11 cellular contexts compared by ENCODE assay signal in the genomic region with DNA sequence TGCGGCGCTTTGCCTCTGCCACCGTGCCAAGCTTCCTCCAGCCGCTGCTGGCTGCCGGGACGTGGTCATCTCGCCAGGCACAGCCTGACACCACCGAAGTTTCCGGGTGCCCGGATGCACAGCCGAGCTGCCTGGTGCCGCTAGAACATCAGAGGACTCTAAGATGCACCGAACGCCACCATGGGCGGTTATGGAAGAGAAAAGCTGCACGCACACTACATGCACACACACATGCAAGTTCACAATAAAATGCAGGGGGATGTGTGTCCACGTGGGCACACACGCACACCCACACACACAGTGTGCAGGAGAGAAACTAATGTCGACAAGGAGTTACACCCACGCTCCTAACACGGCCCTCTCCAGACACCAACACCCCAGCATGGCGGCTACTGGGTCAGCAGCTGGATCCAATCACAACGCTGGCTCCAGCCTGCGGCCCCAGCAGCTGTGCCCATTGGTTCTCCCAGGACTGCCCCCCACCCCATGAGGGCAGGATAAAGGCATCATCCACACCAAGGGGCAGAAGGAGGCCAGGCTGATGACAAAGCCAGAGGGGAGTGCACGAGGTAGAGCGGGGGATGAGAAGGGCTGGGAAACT.
DNase-seq lines count a peak whose midpoint lies in the region; ATAC-seq and TF ChIP-seq lines count a peak whose summit lies in the region.
"Had no signal": no experiment of that assay in that cellular context is flagged by ENCODE, and none has a peak within 500 bp of the region (broad histone marks: within the 10 kb centered on the region; RNA-seq: fewer than 3 reads in every experiment).

No MANE protein-coding gene starts in this region.

- intact Hi-C loops in activated T-helper 2 cell treated with anti-CD3 and anti-CD28 coated beads, Interferon-gamma antibody, Interleukin-2, Interleukin-4, amounts not matched to agents 10 μg/mL and 5 μg/mL and 100 μg/mL, durations not matched to agents 14 hours and 24 hours and 36 hours (cut with micrococcal nuclease), result loop anchor here (10.0 kb wide), 1 partner anchor 1734 kb away; no protein-coding TSS in a partner anchor
- intact Hi-C loops in stomach (cut with DNase I; ENCODE audit: low total_unique reads), result no loop called here

- H3K4me1 ChIP-seq in suprapubic skin (peaks cover 41% of the 10 kb centered on the region), stomach (peaks cover 6 to 23% (median 17%) of the 10 kb centered on the region in 4 donors)

- DNase-seq in activated gamma-delta T cell treated with Interleukin-2 at 50 U/mL for 16 hours (peak; percentile 41), activated gamma-delta T cell (lab: John Stamatoyannopoulos, UW) (no peak), globus pallidus (ENCODE audit: low spot score) (peak; percentile 36), suprapubic skin (ENCODE audit: low spot score in 2 of 2) (no peak), stomach (no peak)
- DNase-seq in activated T-helper 2 cell treated with anti-CD3 and anti-CD28 coated beads, Interferon-gamma antibody, Interleukin-2, Interleukin-4, amounts not matched to agents 10 μg/mL and 5 μg/mL and 100 μg/mL, durations not matched to agents 14 hours and 24 hours and 36 hours (ENCODE audit: low spot score), result peak; percentile 61
- DNase-seq: mammary epithelial cell, NCI-H1694 had no signal

- ATAC-seq in GM18498 (IDR thresholded peaks at IDR 0.05; ENCODE audit: unreplicated experiment) (no peak), HG03139 (IDR thresholded peaks at IDR 0.05; ENCODE audit: unreplicated experiment) (no peak)

- TF ChIP-seq POLR2A in suprapubic skin (IDR thresholded peaks at IDR 0.05) (no peak), stomach (IDR thresholded peaks at IDR 0.05) (no peak)

- H3K27me3 Mint-ChIP-seq in activated T-helper 2 cell treated with anti-CD3 and anti-CD28 coated beads, Interferon-gamma antibody, Interleukin-2, Interleukin-4, amounts not matched to agents 10 μg/mL and 5 μg/mL and 100 μg/mL, durations not matched to agents 14 hours and 24 hours and 36 hours (ENCODE audit: low read depth), result no peaks in the 10 kb centered on the region

- TF ChIP-seq CTCF in suprapubic skin (IDR thresholded peaks at IDR 0.05) (no peak), stomach (IDR thresholded peaks at IDR 0.05) (no peak)

- peak overlapping the region; percentile 95 for H3K27ac Mint-ChIP-seq in activated T-helper 2 cell treated with anti-CD3 and anti-CD28 coated beads, Interferon-gamma antibody, Interleukin-2, Interleukin-4, amounts not matched to agents 10 μg/mL and 5 μg/mL and 100 μg/mL, durations not matched to agents 14 hours and 24 hours and 36 hours

- no peak for TF ChIP-seq EP300 in suprapubic skin (IDR thresholded peaks at IDR 0.05)
- TF ChIP-seq EP300 in stomach (IDR thresholded peaks at IDR 0.05), result no peak

- no peaks in the 10 kb centered on the region for H3K9me3 ChIP-seq in suprapubic skin
- no peaks in the 10 kb centered on the region for H3K9me3 ChIP-seq in stomach
- H3K9me3 ChIP-seq: right atrium auricular region had no signal

- peak overlapping the region; percentile 24 for H3K4me3 ChIP-seq in suprapubic skin
- no peak overlapping the region for H3K4me3 ChIP-seq in stomach
- H3K4me3 ChIP-seq: right atrium auricular region had no signal

- WGBS in suprapubic skin, result 48% methylated on average over 21 of the region's 26 CpGs
- WGBS in stomach, 5 donors, result 83 to 90% (median 88%) methylated on average over 24 to 26 of the region's 26 CpGs

- no peaks in the 10 kb centered on the region for H3K27me3 ChIP-seq in suprapubic skin
- peaks cover 0 to 11% (median 0%) of the 10 kb centered on the region in 3 donors for H3K27me3 ChIP-seq in stomach
- H3K27me3 ChIP-seq: right atrium auricular region had no signal

- H3K27ac ChIP-seq in suprapubic skin, result no peak overlapping the region
- H3K27ac ChIP-seq in stomach, result peak overlapping the region in 1 of 5 donors; percentile 42
- H3K27ac ChIP-seq: right atrium auricular region had no signal

- H3K36me3 Mint-ChIP-seq in activated T-helper 2 cell treated with anti-CD3 and anti-CD28 coated beads, Interferon-gamma antibody, Interleukin-2, Interleukin-4, amounts not matched to agents 10 μg/mL and 5 μg/mL and 100 μg/mL, durations not matched to agents 14 hours and 24 hours and 36 hours (ENCODE audit: low read depth), result peaks cover 21% of the 10 kb centered on the region

- H3K4me1 Mint-ChIP-seq in activated T-helper 2 cell treated with anti-CD3 and anti-CD28 coated beads, Interferon-gamma antibody, Interleukin-2, Interleukin-4, amounts not matched to agents 10 μg/mL and 5 μg/mL and 100 μg/mL, durations not matched to agents 14 hours and 24 hours and 36 hours (ENCODE audit: low read depth), result peaks cover 80% of the 10 kb centered on the region

- no peaks in the 10 kb centered on the region for H3K9me3 Mint-ChIP-seq in activated T-helper 2 cell treated with anti-CD3 and anti-CD28 coated beads, Interferon-gamma antibody, Interleukin-2, Interleukin-4, amounts not matched to agents 10 μg/mL and 5 μg/mL and 100 μg/mL, durations not matched to agents 14 hours and 24 hours and 36 hours

- H3K4me3 Mint-ChIP-seq in activated T-helper 2 cell treated with anti-CD3 and anti-CD28 coated beads, Interferon-gamma antibody, Interleukin-2, Interleukin-4, amounts not matched to agents 10 μg/mL and 5 μg/mL and 100 μg/mL, durations not matched to agents 14 hours and 24 hours and 36 hours (ENCODE audit: low read depth), result peak overlapping the region; percentile 82

- H3K36me3 ChIP-seq in suprapubic skin, result no peaks in the 10 kb centered on the region
- no peaks in the 10 kb centered on the region for H3K36me3 ChIP-seq in stomach
- H3K36me3 ChIP-seq: right atrium auricular region had no signal

Comparison
In these comparisons a context has a peak if more than half of its experiments do, and no peak if none do; other contexts are left out.
1. DNase-seq: peak in activated gamma-delta T cell treated with Interleukin-2 at 50 U/mL for 16 hours (single experiment), activated T-helper 2 cell treated with anti-CD3 and anti-CD28 coated beads, Interferon-gamma antibody, Interleukin-2, Interleukin-4, amounts not matched to agents 10 μg/mL and 5 μg/mL and 100 μg/mL, durations not matched to agents 14 hours and 24 hours and 36 hours (single experiment) and globus pallidus (single experiment); none in activated gamma-delta T cell (single experiment), suprapubic skin (0 of 2) and stomach (single experiment).